In the genomic region with DNA sequence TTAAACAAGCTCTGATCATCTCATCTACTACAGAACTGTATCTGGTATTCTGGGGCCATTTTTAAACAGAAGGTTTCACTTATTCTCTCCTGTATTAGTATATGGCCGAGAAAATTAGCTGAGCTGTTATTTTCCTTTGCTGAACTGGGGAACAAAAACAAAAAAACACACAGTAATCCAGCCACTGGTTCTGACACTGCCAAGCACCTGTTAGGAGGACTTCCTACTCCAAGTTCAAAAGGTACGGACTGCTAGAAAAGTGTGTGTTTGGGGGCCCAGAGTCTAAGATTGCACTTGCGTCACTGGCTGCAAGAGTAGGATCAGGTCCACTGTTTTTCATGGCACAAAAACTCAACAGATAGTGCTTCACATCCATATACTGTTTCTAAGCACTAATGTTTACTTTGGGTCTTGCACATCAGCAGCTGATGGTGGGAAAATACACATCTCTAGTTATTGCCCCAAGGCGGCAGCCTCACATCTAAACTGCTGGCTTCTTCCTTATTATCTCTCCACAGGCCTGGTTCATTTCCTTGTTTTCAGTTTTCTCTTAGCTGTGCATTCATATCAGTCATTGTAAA, we compare ENCODE assay signal across 1 cellular context.
TF ChIP-seq lines count a peak whose summit lies in the region.

No MANE protein-coding gene starts in this region.

TF ChIP-seq in HepG2, 621 proteins besides CTCF, POLR2A, EP300 and RAD21 (continued from another document and continues in another):
- TF ChIP-seq, protein P1, sequence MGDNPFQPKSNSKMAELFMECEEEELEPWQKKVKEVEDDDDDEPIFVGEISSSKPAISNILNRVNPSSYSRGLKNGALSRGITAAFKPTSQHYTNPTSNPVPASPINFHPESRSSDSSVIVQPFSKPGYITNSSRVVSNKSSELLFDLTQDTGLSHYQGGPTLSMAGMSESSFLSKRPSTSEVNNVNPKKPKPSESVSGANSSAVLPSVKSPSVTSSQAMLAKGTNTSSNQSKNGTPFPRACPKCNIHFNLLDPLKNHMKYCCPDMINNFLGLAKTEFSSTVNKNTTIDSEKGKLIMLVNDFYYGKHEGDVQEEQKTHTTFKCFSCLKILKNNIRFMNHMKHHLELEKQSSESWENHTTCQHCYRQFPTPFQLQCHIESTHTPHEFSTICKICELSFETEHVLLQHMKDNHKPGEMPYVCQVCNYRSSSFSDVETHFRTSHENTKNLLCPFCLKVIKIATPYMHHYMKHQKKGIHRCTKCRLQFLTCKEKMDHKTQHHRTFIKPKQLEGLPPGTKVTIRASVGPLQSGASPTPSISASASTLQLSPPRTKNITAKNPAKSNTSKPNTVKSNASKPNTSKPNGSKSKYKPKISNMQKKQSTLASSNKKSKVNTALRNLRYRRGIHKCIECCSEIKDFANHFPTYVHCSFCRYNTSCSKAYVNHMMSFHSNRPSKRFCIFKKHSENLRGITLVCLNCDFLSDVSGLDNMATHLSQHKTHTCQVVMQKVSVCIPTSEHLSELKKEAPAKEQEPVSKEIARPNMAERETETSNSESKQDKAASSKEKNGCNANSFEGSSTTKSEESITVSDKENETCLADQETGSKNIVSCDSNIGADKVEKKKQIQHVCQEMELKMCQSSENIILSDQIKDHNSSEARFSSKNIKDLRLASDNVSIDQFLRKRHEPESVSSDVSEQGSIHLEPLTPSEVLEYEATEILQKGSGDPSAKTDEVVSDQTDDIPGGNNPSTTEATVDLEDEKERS (CRISPR knock-in tag; IDR thresholded peaks at IDR 0.05) = no peak
- TF ChIP-seq ELF4 (CRISPR knock-in tag; IDR thresholded peaks at IDR 0.05; ENCODE audit: borderline replicate concordance) = no peak
- TF ChIP-seq, protein P2, sequence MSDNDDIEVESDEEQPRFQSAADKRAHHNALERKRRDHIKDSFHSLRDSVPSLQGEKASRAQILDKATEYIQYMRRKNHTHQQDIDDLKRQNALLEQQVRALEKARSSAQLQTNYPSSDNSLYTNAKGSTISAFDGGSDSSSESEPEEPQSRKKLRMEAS (IDR thresholded peaks at IDR 0.05) = peak; percentile 59; the same call in 1 of the 2 replicates
- TF ChIP-seq ZNF292 (CRISPR knock-in tag; IDR thresholded peaks at IDR 0.05; ENCODE audit: borderline replicate concordance, low read depth) = peak; percentile 63; the same call in 1 of the 2 replicates
- no peak for TF ChIP-seq ZNF552 (CRISPR knock-in tag; IDR thresholded peaks at IDR 0.05; ENCODE audit: borderline replicate concordance)
- no peak for TF ChIP-seq ZNF34 (CRISPR knock-in tag; IDR thresholded peaks at IDR 0.05; ENCODE audit: borderline replicate concordance)
- TF ChIP-seq ZNF251 (CRISPR knock-in tag; IDR thresholded peaks at IDR 0.05) = no peak
- TF ChIP-seq ZUFSP (CRISPR knock-in tag; IDR thresholded peaks at IDR 0.05; ENCODE audit: borderline replicate concordance) = no peak
- TF ChIP-seq ONECUT2 (CRISPR knock-in tag; IDR thresholded peaks at IDR 0.05) = no peak
- no peak for TF ChIP-seq ZIK1 (CRISPR knock-in tag; IDR thresholded peaks at IDR 0.05; ENCODE audit: borderline replicate concordance, low read depth)
- TF ChIP-seq CHCHD3 (CRISPR knock-in tag; IDR thresholded peaks at IDR 0.05) = no peak
- TF ChIP-seq ASH2L (IDR thresholded peaks at IDR 0.05; ENCODE audit: insufficient read length, low read depth, low read length) = peak; percentile 44
- no peak for TF ChIP-seq TCF12 (IDR thresholded peaks at IDR 0.05)
- 0 out of 2 replicates have a peak, but pooled peaks have one; percentile 39 for TF ChIP-seq TCF12 (CRISPR knock-in tag; IDR thresholded peaks at IDR 0.05)
- TF ChIP-seq KAT8 (CRISPR knock-in tag; IDR thresholded peaks at IDR 0.05) = peak; percentile 57; the same call in 1 of the 2 replicates
- no peak for TF ChIP-seq ATM (IDR thresholded peaks at IDR 0.05; ENCODE audit: borderline replicate concordance)
- peak; percentile 55 for TF ChIP-seq MAFF (IDR thresholded peaks at IDR 0.05; ENCODE audit: low read depth, low read length)
- TF ChIP-seq, protein P3, sequence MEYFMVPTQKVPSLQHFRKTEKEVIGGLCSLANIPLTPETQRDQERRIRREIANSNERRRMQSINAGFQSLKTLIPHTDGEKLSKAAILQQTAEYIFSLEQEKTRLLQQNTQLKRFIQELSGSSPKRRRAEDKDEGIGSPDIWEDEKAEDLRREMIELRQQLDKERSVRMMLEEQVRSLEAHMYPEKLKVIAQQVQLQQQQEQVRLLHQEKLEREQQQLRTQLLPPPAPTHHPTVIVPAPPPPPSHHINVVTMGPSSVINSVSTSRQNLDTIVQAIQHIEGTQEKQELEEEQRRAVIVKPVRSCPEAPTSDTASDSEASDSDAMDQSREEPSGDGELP (IDR thresholded peaks at IDR 0.05; ENCODE audit: borderline replicate concordance, low read depth) = peak; percentile 95
- TF ChIP-seq, protein P4, sequence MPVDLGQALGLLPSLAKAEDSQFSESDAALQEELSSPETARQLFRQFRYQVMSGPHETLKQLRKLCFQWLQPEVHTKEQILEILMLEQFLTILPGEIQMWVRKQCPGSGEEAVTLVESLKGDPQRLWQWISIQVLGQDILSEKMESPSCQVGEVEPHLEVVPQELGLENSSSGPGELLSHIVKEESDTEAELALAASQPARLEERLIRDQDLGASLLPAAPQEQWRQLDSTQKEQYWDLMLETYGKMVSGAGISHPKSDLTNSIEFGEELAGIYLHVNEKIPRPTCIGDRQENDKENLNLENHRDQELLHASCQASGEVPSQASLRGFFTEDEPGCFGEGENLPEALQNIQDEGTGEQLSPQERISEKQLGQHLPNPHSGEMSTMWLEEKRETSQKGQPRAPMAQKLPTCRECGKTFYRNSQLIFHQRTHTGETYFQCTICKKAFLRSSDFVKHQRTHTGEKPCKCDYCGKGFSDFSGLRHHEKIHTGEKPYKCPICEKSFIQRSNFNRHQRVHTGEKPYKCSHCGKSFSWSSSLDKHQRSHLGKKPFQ (CRISPR knock-in tag; IDR thresholded peaks at IDR 0.05; ENCODE audit: insufficient replicate concordance) = no peak
- TF ChIP-seq LCORL (IDR thresholded peaks at IDR 0.05) = no peak
- peak; percentile 57; the same call in 1 of the 2 replicates for TF ChIP-seq LCORL (CRISPR knock-in tag; IDR thresholded peaks at IDR 0.05)
- TF ChIP-seq ZNF256 (CRISPR knock-in tag; conservative IDR thresholded peaks at IDR 0.05) = no peak
- no peak for TF ChIP-seq THYN1 (CRISPR knock-in tag; IDR thresholded peaks at IDR 0.05; ENCODE audit: borderline replicate concordance, low read depth)
- TF ChIP-seq ZNF10 (CRISPR knock-in tag; IDR thresholded peaks at IDR 0.05; ENCODE audit: borderline replicate concordance, low read depth) = no peak
- no peak for TF ChIP-seq HNRNPH1 (optimal IDR thresholded peaks at IDR 0.05; ENCODE audit: low read depth, low read length)
- TF ChIP-seq PHF21A (CRISPR knock-in tag; IDR thresholded peaks at IDR 0.05) = peak; percentile 72
- peak; percentile 80; the same call in 1 of the 2 replicates for TF ChIP-seq ZNF816 (CRISPR knock-in tag; IDR thresholded peaks at IDR 0.05; ENCODE audit: borderline replicate concordance)
- TF ChIP-seq CBX1 (IDR thresholded peaks at IDR 0.05; ENCODE audit: low read depth) = no peak
- TF ChIP-seq DZIP1 (CRISPR knock-in tag; IDR thresholded peaks at IDR 0.05) = no peak
- peak; percentile 88 for TF ChIP-seq CEBPG (CRISPR knock-in tag; IDR thresholded peaks at IDR 0.05)
- no peak for TF ChIP-seq ZNF569 (CRISPR knock-in tag; IDR thresholded peaks at IDR 0.05; ENCODE audit: borderline replicate concordance)
- no peak for TF ChIP-seq SMARCE1 (IDR thresholded peaks at IDR 0.05; ENCODE audit: borderline replicate concordance)
- TF ChIP-seq ZNF329 (CRISPR knock-in tag; IDR thresholded peaks at IDR 0.05; ENCODE audit: low read depth) = no peak
- TF ChIP-seq NRL (CRISPR knock-in tag; IDR thresholded peaks at IDR 0.05; ENCODE audit: borderline replicate concordance) = no peak
- TF ChIP-seq ZNF441 (CRISPR knock-in tag; IDR thresholded peaks at IDR 0.05; ENCODE audit: borderline replicate concordance) = 0 out of 2 replicates have a peak, but pooled peaks have one; percentile 26
- no peak for TF ChIP-seq MED8 (CRISPR knock-in tag; IDR thresholded peaks at IDR 0.05; ENCODE audit: insufficient replicate concordance)
- no peak for TF ChIP-seq TP53 (CRISPR knock-in tag; conservative IDR thresholded peaks at IDR 0.05)
- no peak for TF ChIP-seq NR2F1 (CRISPR knock-in tag; IDR thresholded peaks at IDR 0.05)
- no peak for TF ChIP-seq LRRFIP1 (CRISPR knock-in tag; conservative IDR thresholded peaks at IDR 0.05)
- peak; percentile 80 for TF ChIP-seq PAXIP1 (CRISPR knock-in tag; conservative IDR thresholded peaks at IDR 0.05)
- peak; percentile 43; the same call in 1 of the 2 replicates for TF ChIP-seq ZMYM3 (CRISPR knock-in tag; IDR thresholded peaks at IDR 0.05)
- TF ChIP-seq ZNF326 (CRISPR knock-in tag; IDR thresholded peaks at IDR 0.05; ENCODE audit: borderline replicate concordance) = no peak
- no peak for TF ChIP-seq RBAK (CRISPR knock-in tag; IDR thresholded peaks at IDR 0.05)
- TF ChIP-seq FOXK1 (CRISPR knock-in tag; IDR thresholded peaks at IDR 0.05; ENCODE audit: borderline replicate concordance, low read depth) = peak; percentile 51; the same call in 1 of the 2 replicates
- peak; percentile 52; the same call in 1 of the 2 replicates for TF ChIP-seq MIER2 (CRISPR knock-in tag; IDR thresholded peaks at IDR 0.05)
- TF ChIP-seq FOSL2 (CRISPR knock-in tag; IDR thresholded peaks at IDR 0.05) = peak; percentile 54
